14 cellular contexts compared by ENCODE assay signal in the genomic region with DNA sequence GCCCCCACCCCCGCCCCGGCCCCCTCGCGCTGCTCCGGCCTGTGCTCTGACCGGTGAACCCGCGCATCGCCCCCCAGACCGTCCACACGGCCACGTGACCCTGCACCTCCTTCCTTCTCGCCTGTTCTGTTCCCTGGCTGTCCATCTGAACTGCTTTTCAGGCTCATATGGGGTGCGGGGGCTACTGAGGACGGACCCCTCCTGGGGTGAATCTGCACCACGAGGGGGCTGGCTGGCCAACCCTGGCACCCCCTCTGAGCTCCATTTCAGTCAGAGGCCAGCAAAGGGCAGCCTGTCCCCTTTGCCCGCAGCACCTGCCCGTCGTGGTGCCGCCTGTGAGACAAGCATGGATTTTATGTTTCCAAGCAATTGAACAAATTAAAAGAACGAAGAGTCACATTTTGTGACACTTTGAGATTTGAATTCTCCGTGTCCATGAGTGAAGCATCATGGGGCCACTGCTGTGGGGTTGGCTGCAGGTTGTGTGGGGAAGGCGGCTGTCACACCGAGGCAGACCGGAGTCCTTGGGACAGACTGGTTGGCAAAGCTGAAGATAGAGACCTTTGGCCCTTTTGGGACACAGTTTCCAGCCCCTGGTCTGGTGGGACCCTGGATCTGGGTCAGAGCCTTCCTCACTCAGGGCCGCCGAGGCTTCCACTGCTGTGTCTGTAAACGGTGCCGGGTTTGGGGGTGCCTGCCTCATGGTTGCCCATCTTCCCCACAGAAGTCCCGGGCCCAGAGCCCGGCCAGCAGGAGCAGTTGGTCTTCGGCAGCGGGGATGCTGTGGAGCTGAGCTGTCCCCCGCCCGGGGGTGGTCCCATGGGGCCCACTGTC. TPM values are rescaled to one million over a fixed set of nuclear protein-coding genes. Genes with fewer than 3 reads are reported as not detected.
A peak's percentile ranks its signal among the peaks of the same experiment; 100 is the strongest.
DNase-seq lines count a peak whose midpoint lies in the region; ATAC-seq, FAIRE-seq and TF ChIP-seq lines count a peak whose summit lies in the region.
"Had no signal": no experiment of that assay in that cellular context is flagged by ENCODE, and none has a peak within 500 bp of the region (broad histone marks: within the 10 kb centered on the region; RNA-seq: fewer than 3 reads in every experiment).

No MANE protein-coding gene starts in this region.

- H3K4me3 ChIP-seq in HepG2 (replicated peaks in 1 of 3; ENCODE audit: insufficient read depth in 1 of 3, low read depth in 2 of 3, low read length in 3 of 3) (peak overlapping the region in 1 of 3 experiments; percentile 16; a peak in 2 of 6 replicates), right lobe of liver (no peak overlapping the region), GM12878 (no peak overlapping the region), prostate gland (no peak overlapping the region)

- TF ChIP-seq RAD21 in HepG2 (CRISPR knock-in tag; IDR thresholded peaks at IDR 0.05) (no peak), GM12878 (IDR thresholded peaks at IDR 0.05; ENCODE audit: insufficient read depth, low read depth, low read length) (no peak)

- CTCF ChIA-PET in HepG2 (lab: Yijun Ruan, JAX; ENCODE audit: low intra/inter-chr PET ratio, low total read pairs), result no interaction called here
- CTCF ChIA-PET in GM12878 (lab: Yijun Ruan, JAX), result no interaction called here

- no peaks in the 10 kb centered on the region for H3K9me3 Mint-ChIP-seq in neural crest cell
- H3K9me3 Mint-ChIP-seq: H9 had no signal

- H2AFZ ChIP-seq in HepG2 (ENCODE audit: low read length) (no peak overlapping the region), GM12878 (ENCODE audit: control insufficient read depth, low read depth, low read length) (no peak overlapping the region)

- TF ChIP-seq CTCF in HepG2 (CRISPR knock-in tag; IDR thresholded peaks at IDR 0.05) (no peak), right lobe of liver (IDR thresholded peaks at IDR 0.05) (no peak), GM12878 (IDR thresholded peaks at IDR 0.05 in 2 of 3, conservative IDR thresholded peaks at IDR 0.05 in 1 of 3; ENCODE audit: control insufficient read depth in 2 of 3, extremely low read depth in 1 of 3, insufficient read depth in 1 of 3, low read depth in 3 of 3, low read length in 3 of 3) (no peak), neural crest cell (conservative IDR thresholded peaks at IDR 0.05) (no peak), prostate gland (IDR thresholded peaks at IDR 0.05) (no peak)

- DNase-seq in HepG2 (ENCODE audit: low spot score) (no peak), right lobe of liver (no peak), GM12878 (ENCODE audit: low read depth, low spot score) (no peak), neural crest cell (ENCODE audit: low read depth, low spot score) (no peak), hippocampal formation (lab: John Stamatoyannopoulos, UW) (no peak), HuH-7 (ENCODE audit: low spot score) (no peak), UCSD-AML1 (lab: John Stamatoyannopoulos, UW; ENCODE audit: unreplicated experiment) (no peak), prostate gland (ENCODE audit: low spot score) (no peak)
- DNase-seq: Calu3; CD4-positive, CD25-positive, alpha-beta regulatory T cell; DMS 273 treated with DMSO at 0.1 percent for 48 hours; GOT3; H9 had no signal

- BruUV-seq in HepG2 (replicated peaks; lab: Mats Ljungman, UMichigan), result no TSS peak
- no TSS peak for BruUV-seq in GM12878 (replicated peaks; lab: Mats Ljungman, UMichigan)

- H3K79me2 ChIP-seq in HepG2 (ENCODE audit: insufficient read depth, low read length), result peaks cover 61% of the 10 kb centered on the region
- H3K79me2 ChIP-seq in GM12878 (ENCODE audit: control insufficient read depth, insufficient read depth, low read length), result no peaks in the 10 kb centered on the region

- no peak overlapping the region for H3K27ac Mint-ChIP-seq in neural crest cell (ENCODE audit: unreplicated experiment)
- H3K27ac Mint-ChIP-seq: CD4-positive, CD25-positive, alpha-beta regulatory T cell; H9 had no signal

- H3K9ac ChIP-seq in HepG2 (ENCODE audit: insufficient read depth, low read depth, low read length) (peak overlapping the region; percentile 46; the same call in 1 of the 2 replicates), GM12878 (ENCODE audit: control insufficient read depth, insufficient read depth, low read length) (no peak overlapping the region)

- H3K27me3 ChIP-seq in HepG2 (ENCODE audit: control insufficient read depth in 1 of 2, insufficient read depth in 2 of 2, low read length in 2 of 2) (no peaks in the 10 kb centered on the region; a peak in 1 of 5 replicates), right lobe of liver (no peaks in the 10 kb centered on the region), GM12878 (replicated peaks in 1 of 2; ENCODE audit: control insufficient read depth in 2 of 2, insufficient read depth in 2 of 2, low read length in 1 of 2) (peaks cover 8 to 12% of the 10 kb centered on the region in 2 experiments), prostate gland (replicated peaks; ENCODE audit: insufficient read depth) (no peaks in the 10 kb centered on the region)

- SMC1A ChIA-PET in GM12878 (lab: Charles Lee; ENCODE audit: uncharacterized antibody, unreplicated experiment), result no interaction called here

- H3K36me3 Mint-ChIP-seq in neural crest cell (ENCODE audit: low read depth), result no peaks in the 10 kb centered on the region
- H3K36me3 Mint-ChIP-seq: CD4-positive, CD25-positive, alpha-beta regulatory T cell had no signal

- H3K4me1 Mint-ChIP-seq in neural crest cell, result no peaks in the 10 kb centered on the region

- intact Hi-C loops in HepG2 (cut with micrococcal nuclease; ENCODE audit: unreplicated experiment) (loop anchor here (5.0 kb wide), 1 partner anchor 51 kb away; no protein-coding TSS in a partner anchor), right lobe of liver (cut with DNase I) (no loop called here), GM12878 (cut with micrococcal nuclease; ENCODE audit: unreplicated experiment) (no loop called here), prostate gland (cut with DNase I) (no loop called here)

- in situ Hi-C loops in HepG2 (cut with HindIII; ENCODE audit: extremely low pct_ligation_motif_present, low pct_unique_long_range_greater_than_20kb), result no loop called here
- in situ Hi-C loops in GM12878 (cut with MboI), result no loop called here

- TF ChIP-seq EP300 in HepG2 (IDR thresholded peaks at IDR 0.05; ENCODE audit: low read depth in 2 of 2, low read length in 2 of 2) (no peak), HepG2 (CRISPR knock-in tag; IDR thresholded peaks at IDR 0.05; ENCODE audit: borderline replicate concordance) (no peak), GM12878 (IDR thresholded peaks at IDR 0.05; ENCODE audit: borderline replicate concordance in 1 of 2, control insufficient read depth in 1 of 2, low read depth in 2 of 2, low read length in 2 of 2) (no peak)

- ATAC-seq in HepG2 (no peak), right lobe of liver (no peak), GM12878 (no peak)

- no peak for FAIRE-seq in HepG2 (lab: Jason Lieb, UNC)
- FAIRE-seq in GM12878 (lab: Jason Lieb, UNC), result no peak
- FAIRE-seq: GM18507 had no signal

- WGBS in HepG2 (ENCODE audit: low lambda C conversion rate), result 52% methylated on average over 22 of the region's 35 CpGs
- WGBS in right lobe of liver (ENCODE audit: insufficient coverage, low coverage, low lambda C conversion rate, missing lambda C conversion rate), result 50% methylated on average over 10 of the region's 35 CpGs
- WGBS in GM12878 (ENCODE audit: insufficient coverage, insufficient replicate concordance, low lambda C conversion rate, missing lambda C conversion rate), result 40% methylated on average over 28 of the region's 35 CpGs
- 91% methylated on average over 35 of the region's 35 CpGs for WGBS in prostate gland

- H4K20me1 ChIP-seq in HepG2 (ENCODE audit: insufficient read depth, low read length) (peaks cover 28% of the 10 kb centered on the region), GM12878 (ENCODE audit: control insufficient read depth, insufficient read depth) (no peaks in the 10 kb centered on the region)

- POLR2A ChIA-PET in HepG2 (lab: Yijun Ruan, JAX), result interaction anchor here (0.9 to 28.6 kb wide), 6 partner anchors 8 to 65 kb away, joined by 3 to 1258 read pairs (median 28); no protein-coding TSS in a partner anchor
- POLR2A ChIA-PET in GM12878 (lab: Charles Lee), result no interaction called here

- H3K27ac ChIP-seq in HepG2 (ENCODE audit: extremely low read length, insufficient read depth, low read length) (peak overlapping the region; percentile 92), right lobe of liver (peak overlapping the region in 1 of 3 donors; percentile 81), GM12878 (ENCODE audit: control insufficient read depth, insufficient read depth) (no peak overlapping the region), prostate gland (no peak overlapping the region)

- H3K27me3 Mint-ChIP-seq in neural crest cell (ENCODE audit: low read depth), result peaks cover 20% of the 10 kb centered on the region

- peaks cover 74% of the 10 kb centered on the region for H3K4me1 ChIP-seq in HepG2 (ENCODE audit: insufficient read depth, low read length)
- peaks cover 0 to 33% (median 15%) of the 10 kb centered on the region in 4 donors for H3K4me1 ChIP-seq in right lobe of liver
- no peaks in the 10 kb centered on the region for H3K4me1 ChIP-seq in GM12878 (ENCODE audit: control insufficient read depth, insufficient read depth, low read length)
- H3K4me1 ChIP-seq in prostate gland (replicated peaks), result peaks cover 10% of the 10 kb centered on the region

- RAD21 ChIA-PET in GM12878 (lab: Charles Lee; ENCODE audit: unreplicated experiment), result no interaction called here

- peak overlapping the region; percentile 36 for H3K4me2 ChIP-seq in HepG2 (ENCODE audit: low read depth, low read length)
- no peak overlapping the region for H3K4me2 ChIP-seq in GM12878 (ENCODE audit: control insufficient read depth, insufficient read depth)

- H3K36me3 ChIP-seq in HepG2 (replicated peaks in 1 of 2; ENCODE audit: control insufficient read depth in 1 of 2, insufficient read depth in 2 of 2, low read length in 2 of 2) (peaks cover 21 to 41% of the 10 kb centered on the region in 2 experiments; a peak in 4 of 5 replicates), right lobe of liver (peaks cover 0 to 6% (median 0%) of the 10 kb centered on the region in 4 donors), GM12878 (ENCODE audit: control insufficient read depth in 2 of 2, insufficient read depth in 2 of 2, low read length in 1 of 2) (no peaks in the 10 kb centered on the region), prostate gland (no peaks in the 10 kb centered on the region)

- TF ChIP-seq POLR2A in HepG2 (IDR thresholded peaks at IDR 0.05; ENCODE audit: insufficient read depth in 1 of 2, low read depth in 2 of 2, low read length in 2 of 2) (no peak), right lobe of liver (IDR thresholded peaks at IDR 0.05) (no peak), GM12878 (IDR thresholded peaks at IDR 0.05; ENCODE audit: low read depth, low read length) (no peak), prostate gland (IDR thresholded peaks at IDR 0.05) (no peak)

- H3K9me3 ChIP-seq in HepG2 (ENCODE audit: low read length), result no peaks in the 10 kb centered on the region
- H3K9me3 ChIP-seq in right lobe of liver, result no peaks in the 10 kb centered on the region
- no peaks in the 10 kb centered on the region for H3K9me3 ChIP-seq in GM12878 (replicated peaks; ENCODE audit: control insufficient read depth, insufficient read depth, low read length)
- H3K9me3 ChIP-seq in prostate gland, result no peaks in the 10 kb centered on the region

- H3K4me3 Mint-ChIP-seq in neural crest cell, result peak overlapping the region; percentile 29
- H3K4me3 Mint-ChIP-seq: CD4-positive, CD25-positive, alpha-beta regulatory T cell; H9 had no signal

RNA-seq across cellular contexts. Expression of a gene that starts 5.7 kb away (rescaled TPM):
- total RNA-seq in HepG2 (2016; rRNA removed; fragmentation: Illumina TruSeq; extraction: Trizol), result 40.2 and 103 TPM in 2 replicates
- 18.3 and 22.4 TPM in 2 replicates for total RNA-seq in HepG2 (2016; cell fraction: cytosol; rRNA removed; fragmentation: Illumina TruSeq; extraction: Trizol; ENCODE audit: low read depth)
- 38.7 and 106 TPM in 2 replicates for total RNA-seq in HepG2 (2016; cell fraction: insoluble cytoplasmic fraction; rRNA removed; fragmentation: Illumina TruSeq; extraction: Trizol)
- total RNA-seq in HepG2 (2016; cell fraction: membrane; rRNA removed; fragmentation: Illumina TruSeq; extraction: Trizol), result 39.4 and 45.4 TPM in 2 replicates
- 114 and 144 TPM in 2 replicates for total RNA-seq in HepG2 (2016; cell fraction: nucleus; rRNA removed; fragmentation: Illumina TruSeq; extraction: Trizol)
- polyA plus RNA-seq in HepG2 (2011; rRNA removed), result 109 and 159 TPM in 2 replicates
- polyA plus RNA-seq in HepG2 (2011; cell fraction: cytosol; rRNA removed), result 87.8 and 132 TPM in 2 replicates
- polyA plus RNA-seq in HepG2 (2011; cell fraction: nucleus; rRNA removed), result 914 and 1,354 TPM in 2 replicates
- 127 and 140 TPM in 2 replicates for polyA plus RNA-seq in HepG2 (2012)
- 6.7 and 7.6 TPM in 2 replicates for polyA plus RNA-seq in HepG2 (2016; cell fraction: cytosol; fragmentation: Illumina TruSeq; extraction: Trizol; ENCODE audit: low read depth)
- 36.5 and 42.1 TPM in 2 replicates for polyA plus RNA-seq in HepG2 (2016; cell fraction: insoluble cytoplasmic fraction; fragmentation: Illumina TruSeq; extraction: Trizol; ENCODE audit: low read depth)
- polyA plus RNA-seq in HepG2 (2016; cell fraction: membrane; fragmentation: Illumina TruSeq; extraction: Trizol; ENCODE audit: low read depth), result 24.3 and 24.6 TPM in 2 replicates
- 393 and 407 TPM in 2 replicates for polyA plus RNA-seq in HepG2 (2016; cell fraction: nucleus; fragmentation: Illumina TruSeq; extraction: Trizol; ENCODE audit: insufficient read depth, low read depth)
- 7.3 and 222 TPM in 2 replicates for polyA minus RNA-seq in HepG2 (2011; rRNA and poly(A)+ RNA removed; ENCODE audit: low replicate concordance)
- 97.8 and 100 TPM in 2 replicates for polyA minus RNA-seq in HepG2 (2011; cell fraction: cytosol; rRNA and poly(A)+ RNA removed)
- polyA minus RNA-seq in HepG2 (2011; cell fraction: nucleus; rRNA and poly(A)+ RNA removed), result 130 and 153 TPM in 2 replicates
- total RNA-seq in right lobe of liver, result 10 to 100 TPM; 14.3 to 30.0 (median 25.7) TPM
- not detected in 2 replicates for total RNA-seq in GM12878 (2013; cell fraction: nucleolus; rRNA removed)
- 0.05 TPM in 1 of 2 replicates, not detected in the other for total RNA-seq in GM12878 (2014; rRNA removed)
- not detected in 2 replicates for total RNA-seq in GM12878 (2014; rRNA removed; fragmentation: Illumina TruSeq; extraction: Trizol)
- 0.33 and 0.37 TPM in 2 replicates for total RNA-seq in GM12878 (2021)
- not detected for polyA plus RNA-seq in GM12878 (2011; ENCODE audit: low read depth)
- polyA plus RNA-seq in GM12878 (2011; rRNA removed), result 0.01 and 0.05 TPM in 2 replicates
- 0.01 and 0.08 TPM in 2 replicates for polyA plus RNA-seq in GM12878 (2011; cell fraction: cytosol; rRNA removed)
- 0.18 and 0.25 TPM in 2 replicates for polyA plus RNA-seq in GM12878 (2011; cell fraction: nucleus; rRNA removed)
- 0.05 and 0.14 TPM in 2 replicates for polyA plus RNA-seq in GM12878 (2012)
- not detected in 2 replicates for polyA plus RNA-seq in GM12878 (2014; fragmentation: Illumina TruSeq; extraction: Trizol)
- not detected for polyA plus RNA-seq in GM12878 (2014; fragmentation: Nextera tagmentation; extraction: Ambion mirVana)
- 0.26 TPM in 1 of 2 replicates, not detected in the other for polyA plus RNA-seq in GM12878 (2014; rRNA removed)
- polyA plus RNA-seq in GM12878 (2016; fragmentation: Nextera tagmentation; extraction: Ambion mirVana), result under 1 TPM in 1 of 2 experiments, not detected in 1; 0.11 TPM
- polyA minus RNA-seq in GM12878 (2011; rRNA and poly(A)+ RNA removed), result not detected in 2 replicates
- polyA minus RNA-seq in GM12878 (2011; cell fraction: cytosol; rRNA and poly(A)+ RNA removed), result 1.2 TPM in 1 of 2 replicates, not detected in the other
- polyA minus RNA-seq in GM12878 (2011; cell fraction: nucleus; rRNA and poly(A)+ RNA removed), result 0.96 TPM in 1 of 2 replicates, not detected in the other
- 42.5 and 48.1 TPM in 2 replicates for total RNA-seq in neural crest cell
- total RNA-seq in prostate gland, result 10 to 100 TPM in 1 of 2 donors, 1 to 10 TPM in 1; 8.7 to 78.2 TPM
- polyA plus RNA-seq: CD4-positive, CD25-positive, alpha-beta regulatory T cell had no signal

RNA-seq across cellular contexts. Expression of a gene that starts 57.2 kb away (rescaled TPM):
- total RNA-seq in HepG2 (2016; rRNA removed; fragmentation: Illumina TruSeq; extraction: Trizol) (29.4 and 41.6 TPM in 2 replicates), right lobe of liver (10 to 100 TPM; 18.1 to 31.0 (median 25.6) TPM), GM12878 (2014; rRNA removed) (50.4 and 57.8 TPM in 2 replicates), GM12878 (2014; rRNA removed; fragmentation: Illumina TruSeq; extraction: Trizol) (23.9 and 24.4 TPM in 2 replicates), GM12878 (2021) (59.6 and 65.2 TPM in 2 replicates), neural crest cell (59.5 and 60.6 TPM in 2 replicates), prostate gland (10 to 100 TPM; 32.1 to 63.1 TPM)
- 5.3 and 7.1 TPM in 2 replicates for total RNA-seq in HepG2 (2016; cell fraction: cytosol; rRNA removed; fragmentation: Illumina TruSeq; extraction: Trizol; ENCODE audit: low read depth)
- total RNA-seq in HepG2 (2016; cell fraction: insoluble cytoplasmic fraction; rRNA removed; fragmentation: Illumina TruSeq; extraction: Trizol), result 25.4 and 43.2 TPM in 2 replicates
- total RNA-seq in HepG2 (2016; cell fraction: membrane; rRNA removed; fragmentation: Illumina TruSeq; extraction: Trizol), result 10.6 and 10.8 TPM in 2 replicates
- 39.8 and 46.4 TPM in 2 replicates for total RNA-seq in HepG2 (2016; cell fraction: nucleus; rRNA removed; fragmentation: Illumina TruSeq; extraction: Trizol)
- polyA plus RNA-seq in HepG2 (2011; rRNA removed) (9.7 and 14.7 TPM in 2 replicates), GM12878 (2011; rRNA removed) (9.6 and 18.4 TPM in 2 replicates), GM12878 (2014; fragmentation: Illumina TruSeq; extraction: Trizol) (8.5 and 18.5 TPM in 2 replicates), GM12878 (2014; fragmentation: Nextera tagmentation; extraction: Ambion mirVana) (1 to 10 TPM; 2.6 to 4.0 TPM), GM12878 (2014; rRNA removed) (36.0 and 46.4 TPM in 2 replicates), GM12878 (2016; fragmentation: Nextera tagmentation; extraction: Ambion mirVana) (10 to 100 TPM; 37.3 to 39.4 TPM)
- polyA plus RNA-seq in HepG2 (2011; cell fraction: cytosol; rRNA removed), result 6.3 and 8.5 TPM in 2 replicates
- 56.2 and 61.1 TPM in 2 replicates for polyA plus RNA-seq in HepG2 (2011; cell fraction: nucleus; rRNA removed)
- polyA plus RNA-seq in HepG2 (2012), result 12.6 and 16.7 TPM in 2 replicates
- 1.6 and 2.1 TPM in 2 replicates for polyA plus RNA-seq in HepG2 (2016; cell fraction: cytosol; fragmentation: Illumina TruSeq; extraction: Trizol; ENCODE audit: low read depth)
- polyA plus RNA-seq in HepG2 (2016; cell fraction: insoluble cytoplasmic fraction; fragmentation: Illumina TruSeq; extraction: Trizol; ENCODE audit: low read depth), result 14.8 and 19.6 TPM in 2 replicates
- 3.7 and 4.3 TPM in 2 replicates for polyA plus RNA-seq in HepG2 (2016; cell fraction: membrane; fragmentation: Illumina TruSeq; extraction: Trizol; ENCODE audit: low read depth)
- polyA plus RNA-seq in HepG2 (2016; cell fraction: nucleus; fragmentation: Illumina TruSeq; extraction: Trizol; ENCODE audit: insufficient read depth, low read depth), result 74.4 and 84.9 TPM in 2 replicates
- 41.3 and 51.6 TPM in 2 replicates for polyA minus RNA-seq in HepG2 (2011; rRNA and poly(A)+ RNA removed; ENCODE audit: low replicate concordance)
- polyA minus RNA-seq in HepG2 (2011; cell fraction: cytosol; rRNA and poly(A)+ RNA removed), result 26.3 and 30.1 TPM in 2 replicates
- polyA minus RNA-seq in HepG2 (2011; cell fraction: nucleus; rRNA and poly(A)+ RNA removed), result 21.1 and 31.3 TPM in 2 replicates
- 75.9 and 85.3 TPM in 2 replicates for total RNA-seq in GM12878 (2013; cell fraction: nucleolus; rRNA removed)
- 9.8 TPM for polyA plus RNA-seq in GM12878 (2011; ENCODE audit: low read depth)
- polyA plus RNA-seq in GM12878 (2011; cell fraction: cytosol; rRNA removed), result 18.0 and 26.3 TPM in 2 replicates
- polyA plus RNA-seq in GM12878 (2011; cell fraction: nucleus; rRNA removed), result 124 and 166 TPM in 2 replicates
- polyA plus RNA-seq in GM12878 (2012), result 17.0 and 20.1 TPM in 2 replicates
- polyA minus RNA-seq in GM12878 (2011; rRNA and poly(A)+ RNA removed), result 30.1 and 65.7 TPM in 2 replicates
- 28.0 and 28.7 TPM in 2 replicates for polyA minus RNA-seq in GM12878 (2011; cell fraction: cytosol; rRNA and poly(A)+ RNA removed)
- polyA minus RNA-seq in GM12878 (2011; cell fraction: nucleus; rRNA and poly(A)+ RNA removed), result 38.6 and 52.8 TPM in 2 replicates

Comparison
In these comparisons a context has a peak if more than half of its experiments do, and no peak if none do; other contexts are left out.
1. RNA of a gene that starts 5.7 kb away (total RNA-seq): 18.3 to 144 TPM in HepG2, 8.7 to 78.2 TPM in prostate gland, 42.5 to 48.1 TPM in neural crest cell and 14.3 to 30.0 TPM in right lobe of liver; 0.05 to 0.37 TPM in GM12878; every median in the first group is over 4 times any median in the second.